In the genomic region with DNA sequence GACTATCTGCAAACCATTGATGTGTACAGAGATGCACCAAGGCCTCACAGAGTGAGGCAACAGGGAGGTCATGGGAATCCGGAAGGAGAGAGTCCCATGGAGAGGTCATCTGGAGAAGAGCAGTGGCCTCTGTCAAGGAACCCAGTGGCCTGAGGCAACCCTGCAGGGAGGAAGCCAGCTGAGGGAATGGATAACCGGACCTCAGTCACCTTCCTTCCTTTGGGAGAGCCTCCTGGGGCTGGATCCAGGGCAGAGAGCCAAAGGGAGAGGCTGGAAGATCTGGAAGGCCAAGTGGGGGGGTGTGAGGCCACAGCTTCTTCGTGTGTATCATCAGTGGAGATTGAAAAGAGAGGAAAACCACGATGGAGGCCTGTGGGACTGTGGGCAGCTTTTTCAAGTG, we compare ENCODE assay signal across 2 cellular contexts.
TF ChIP-seq lines count a peak whose summit lies in the region.

No MANE protein-coding gene starts in this region.

TF ChIP-seq in liver, 16 proteins besides CTCF, POLR2A, EP300 and RAD21:
- TF ChIP-seq TAF1 (conservative IDR thresholded peaks at IDR 0.05) (no peak), REST (IDR thresholded peaks at IDR 0.05) (no peak), HNF4A (conservative IDR thresholded peaks at IDR 0.05) (no peak), JUND (IDR thresholded peaks at IDR 0.05) (no peak), EGR1 (IDR thresholded peaks at IDR 0.05; ENCODE audit: low read depth in 2 of 2) (no peak), YY1 (IDR thresholded peaks at IDR 0.05) (no peak), MAX (IDR thresholded peaks at IDR 0.05) (no peak), NR2F2 (IDR thresholded peaks at IDR 0.05) (peak; percentile 99), FOXA1 (IDR thresholded peaks at IDR 0.05) (no peak), SP1 (IDR thresholded peaks at IDR 0.05) (peak; percentile 33), FOXA2 (IDR thresholded peaks at IDR 0.05) (no peak), ZBTB33 (IDR thresholded peaks at IDR 0.05) (no peak), RXRA (IDR thresholded peaks at IDR 0.05) (peak; percentile 83 to 88), GABPA (IDR thresholded peaks at IDR 0.05 in 1 of 2, conservative IDR thresholded peaks at IDR 0.05 in 1 of 2) (no peak), HNF4G (IDR thresholded peaks at IDR 0.05) (no peak)
- TF ChIP-seq, protein P1, sequence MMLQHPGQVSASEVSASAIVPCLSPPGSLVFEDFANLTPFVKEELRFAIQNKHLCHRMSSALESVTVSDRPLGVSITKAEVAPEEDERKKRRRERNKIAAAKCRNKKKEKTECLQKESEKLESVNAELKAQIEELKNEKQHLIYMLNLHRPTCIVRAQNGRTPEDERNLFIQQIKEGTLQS (IDR thresholded peaks at IDR 0.05), result no peak
TF ChIP-seq in liver: peak in this region for 3.

TF ChIP-seq in HepG2, 621 proteins besides CTCF, POLR2A, EP300 and RAD21:
- TF ChIP-seq PAF1 (CRISPR knock-in tag; IDR thresholded peaks at IDR 0.05), result no peak
- TF ChIP-seq NKX3-1 (CRISPR knock-in tag; IDR thresholded peaks at IDR 0.05), result no peak
- no peak for TF ChIP-seq MAFF (IDR thresholded peaks at IDR 0.05; ENCODE audit: low read depth, low read length)
- TF ChIP-seq SNRNP70 (IDR thresholded peaks at IDR 0.05; ENCODE audit: low read depth, low read length), result no peak
